ENCODE assay signal across 18 cellular contexts in genomic region chr15:93138681-93139080, GRCh38. TPM values are rescaled to one million over a fixed set of nuclear protein-coding genes. Genes with fewer than 3 reads are reported as not detected.
DNase-seq lines count a peak whose midpoint lies in the region; TF ChIP-seq lines count a peak whose summit lies in the region.
"Had no signal": no experiment of that assay in that cellular context is flagged by ENCODE, and none has a peak within 500 bp of the region (broad histone marks: within the 10 kb centered on the region; RNA-seq: fewer than 3 reads in every experiment).

No MANE protein-coding gene starts in this region.

- peaks cover 3% of the 10 kb centered on the region for H3K9me3 Mint-ChIP-seq in neural crest cell
- H3K9me3 Mint-ChIP-seq: CD4-positive, alpha-beta T cell; CD8-positive, alpha-beta memory T cell had no signal

- no peak for TF ChIP-seq CTCF in neural crest cell (conservative IDR thresholded peaks at IDR 0.05)

- peaks cover 32% of the 10 kb centered on the region for H3K4me1 Mint-ChIP-seq in neural crest cell

- H3K27ac Mint-ChIP-seq in neural crest cell (ENCODE audit: unreplicated experiment): peak overlapping the region; percentile 14
- H3K27ac Mint-ChIP-seq: CD4-positive, alpha-beta T cell; HFFc6 had no signal

- DNase-seq in activated effector memory CD4-positive, alpha-beta T cell treated with anti-CD3 and anti-CD28 coated beads, Interleukin-2, amount 50 U/mL, for 16 hours: peak; percentile 17
- DNase-seq in activated effector memory CD4-positive, alpha-beta T cell treated with Interleukin-2 at 50 U/mL for 16 hours: no peak
- no peak for DNase-seq in neural crest cell (ENCODE audit: low read depth, low spot score)
- DNase-seq in posterior vena cava (ENCODE audit: low spot score): peak; percentile 11
- DNase-seq in NCI-H748 treated with DMSO at 0.1 percent for 48 hours (lab: John Stamatoyannopoulos, UW): no peak
- DNase-seq in D341Med (ENCODE audit: low spot score): no peak
- no peak for DNase-seq in NCI-H2196 treated with DMSO at 0.1 percent for 48 hours (lab: John Stamatoyannopoulos, UW; ENCODE audit: unreplicated experiment)
- DNase-seq: 8988T; ACHN; AML-193; BE2C; CD4-positive, alpha-beta T cell; CD8-positive, alpha-beta memory T cell; DMS53; DND-41; GOT3; HFFc6 had no signal

- intact Hi-C loops in posterior vena cava (cut with DNase I): no loop called here

- peaks cover 3% of the 10 kb centered on the region for H3K36me3 Mint-ChIP-seq in neural crest cell (ENCODE audit: low read depth)
- H3K36me3 Mint-ChIP-seq: CD14-positive monocyte had no signal

- H3K27me3 Mint-ChIP-seq in neural crest cell (ENCODE audit: low read depth): no peaks in the 10 kb centered on the region
- H3K27me3 Mint-ChIP-seq: CD4-positive, alpha-beta T cell had no signal

- H3K4me3 Mint-ChIP-seq in neural crest cell: no peak overlapping the region
- H3K4me3 Mint-ChIP-seq: CD14-positive monocyte; CD4-positive, alpha-beta T cell; HFFc6 had no signal

RNA-seq across cellular contexts. Expression of gene RGMA, which starts 49.7 kb away (rescaled TPM):
- 187 and 205 TPM in 2 replicates for total RNA-seq in neural crest cell
- 10 to 100 TPM; 20.3 to 33.9 TPM for total RNA-seq in posterior vena cava
- total RNA-seq: CD4-positive, alpha-beta T cell had no signal

Comparison
In these comparisons a context has a peak if more than half of its experiments do, and no peak if none do; other contexts are left out.
1. DNase-seq: peak in activated effector memory CD4-positive, alpha-beta T cell treated with anti-CD3 and anti-CD28 coated beads, Interleukin-2, amount 50 U/mL, for 16 hours (single experiment) and posterior vena cava (single experiment); none in activated effector memory CD4-positive, alpha-beta T cell treated with Interleukin-2 at 50 U/mL for 16 hours (single experiment), neural crest cell (single experiment), NCI-H748 treated with DMSO at 0.1 percent for 48 hours (single experiment), D341Med (single experiment) and NCI-H2196 treated with DMSO at 0.1 percent for 48 hours (single experiment).